13 cellular contexts compared by ENCODE assay signal in genomic region chr19:39132344-39132969, GRCh38. TPM values are rescaled to one million over a fixed set of nuclear protein-coding genes. Genes with fewer than 3 reads are reported as not detected.
DNase-seq lines count a peak whose midpoint lies in the region; ATAC-seq, FAIRE-seq and TF ChIP-seq lines count a peak whose summit lies in the region.
"Had no signal": no experiment of that assay in that cellular context is flagged by ENCODE, and none has a peak within 500 bp of the region (broad histone marks: within the 10 kb centered on the region; RNA-seq: fewer than 3 reads in every experiment).

No MANE protein-coding gene starts in this region.

- peak overlapping the region; percentile 45 for H3K27ac Mint-ChIP-seq in CD4-positive, alpha-beta T cell

- no peaks in the 10 kb centered on the region for H3K23me2 ChIP-seq in H1 (ENCODE audit: low read depth, low read length)

- no peak overlapping the region for H3K14ac ChIP-seq in H1 (ENCODE audit: insufficient read length)

- intact Hi-C loops in CD4-positive, alpha-beta T cell (cut with DNase I, micrococcal nuclease) = no loop called here
- intact Hi-C loops in right cardiac atrium (cut with DNase I) = no loop called here

- H2BK5ac ChIP-seq in H1 (ENCODE audit: low read depth, low read length) = peak overlapping the region; percentile 66

- no peaks in the 10 kb centered on the region for H3K27me3 Mint-ChIP-seq in CD4-positive, alpha-beta T cell

- H3K27ac ChIP-seq in CD4-positive, alpha-beta T cell (ENCODE audit: low read depth, low read length) = no peak overlapping the region
- H3K27ac ChIP-seq in H1 (ENCODE audit: low read depth, low read length) (no peak overlapping the region), parathyroid adenoma (peak overlapping the region; percentile 57), Karpas-422 (ENCODE audit: low read length) (no peak overlapping the region), right cardiac atrium (ENCODE audit: low read length) (no peak overlapping the region)
- H3K27ac ChIP-seq: psoas muscle had no signal

- POLR2A ChIA-PET in CD4-positive, alpha-beta T cell (lab: Charles Lee) = no interaction called here
- POLR2A ChIA-PET in H1 (lab: Charles Lee; ENCODE audit: partially characterized antibody) = interaction anchor here (0.8 to 1.3 kb wide), 3 partner anchors 10 to 164 kb away, joined by 3 to 7 read pairs (median 3); partner anchors contain the start of gene IFNL1

- H4K5ac ChIP-seq in H1 (ENCODE audit: insufficient read length, low read depth, low read length) = no peak overlapping the region

- no peaks in the 10 kb centered on the region for H3K36me3 Mint-ChIP-seq in CD4-positive, alpha-beta T cell (ENCODE audit: low read depth)

- TF ChIP-seq POLR2A in H1 (IDR thresholded peaks at IDR 0.05; ENCODE audit: control extremely low read depth in 1 of 2, low read depth in 2 of 2, low read length in 2 of 2) = no peak

- H3K4me1 Mint-ChIP-seq in CD4-positive, alpha-beta T cell (ENCODE audit: low read depth) = peaks cover 41% of the 10 kb centered on the region

- no peaks in the 10 kb centered on the region for H3K36me3 ChIP-seq in H7 (replicated peaks; ENCODE audit: control insufficient read depth, insufficient read depth, low read length)
- H3K36me3 ChIP-seq in H1 (ENCODE audit: control insufficient read depth in 2 of 4, insufficient read depth in 4 of 4, low read length in 3 of 4) = no peaks in the 10 kb centered on the region
- H3K36me3 ChIP-seq in parathyroid adenoma (ENCODE audit: control insufficient read depth, insufficient read depth, low read length) = no peaks in the 10 kb centered on the region
- no peaks in the 10 kb centered on the region for H3K36me3 ChIP-seq in Karpas-422 (ENCODE audit: insufficient read depth, low read length)

- H3K9me3 ChIP-seq in CD4-positive, alpha-beta T cell (ENCODE audit: control insufficient read depth, low read length) = no peaks in the 10 kb centered on the region
- H3K9me3 ChIP-seq in H1 (ENCODE audit: insufficient read depth in 2 of 2, low read depth in 1 of 2, low read length in 1 of 2) (no peaks in the 10 kb centered on the region), parathyroid adenoma (ENCODE audit: control insufficient read depth, low read length) (no peaks in the 10 kb centered on the region), Karpas-422 (ENCODE audit: low read length) (no peaks in the 10 kb centered on the region), right cardiac atrium (ENCODE audit: control insufficient read depth, low read length) (no peaks in the 10 kb centered on the region)
- H3K9me3 ChIP-seq: psoas muscle, SJCRH30 had no signal

- H4K91ac ChIP-seq in H1 (replicated peaks; ENCODE audit: insufficient read length, low read length) = peak overlapping the region; percentile 58

- H3K4me3 Mint-ChIP-seq in CD4-positive, alpha-beta T cell = peak overlapping the region; percentile 48

- H3K27me3 ChIP-seq in CD4-positive, alpha-beta T cell (ENCODE audit: control insufficient read depth, insufficient read depth, low read length) = no peaks in the 10 kb centered on the region
- H3K27me3 ChIP-seq in H7 (ENCODE audit: control insufficient read depth, insufficient read depth, low read length) (no peaks in the 10 kb centered on the region), H1 (replicated peaks in 1 of 4; ENCODE audit: control insufficient read depth in 3 of 4, extremely low read depth in 1 of 4, insufficient read depth in 3 of 4, low read length in 3 of 4) (no peaks in the 10 kb centered on the region), parathyroid adenoma (ENCODE audit: control insufficient read depth, insufficient read depth, low read length) (no peaks in the 10 kb centered on the region), Karpas-422 (ENCODE audit: low read length) (no peaks in the 10 kb centered on the region), right cardiac atrium (ENCODE audit: control insufficient read depth, insufficient read depth) (no peaks in the 10 kb centered on the region)
- H3K27me3 ChIP-seq: SJCRH30 had no signal

- no peak overlapping the region for H3K56ac ChIP-seq in H1 (replicated peaks; ENCODE audit: insufficient read length, low read depth, low read length)

- H3K4me1 ChIP-seq in H1 (replicated peaks in 1 of 4; ENCODE audit: control insufficient read depth in 3 of 4, insufficient read depth in 4 of 4, low read length in 3 of 4) (peaks cover 5 to 36% (median 29%) of the 10 kb centered on the region in 4 experiments), parathyroid adenoma (peaks cover 52% of the 10 kb centered on the region), Karpas-422 (ENCODE audit: low read length) (peaks cover 6% of the 10 kb centered on the region), right cardiac atrium (ENCODE audit: control insufficient read depth, insufficient read depth, low read length) (peaks cover 5% of the 10 kb centered on the region)

- no peak overlapping the region for H4K8ac ChIP-seq in H1 (ENCODE audit: extremely low read depth, insufficient read depth, low read length)

- no peaks in the 10 kb centered on the region for H3K9me2 ChIP-seq in Karpas-422 (replicated peaks; ENCODE audit: insufficient read depth, low read length)

- H4K20me1 ChIP-seq in H1 (replicated peaks in 1 of 2; ENCODE audit: control insufficient read depth in 1 of 2, insufficient read depth in 2 of 2, low read length in 2 of 2) = peaks cover 14 to 33% of the 10 kb centered on the region in 2 experiments
- H4K20me1 ChIP-seq in Karpas-422 (ENCODE audit: insufficient read depth, low read depth, low read length) = peaks cover 25% of the 10 kb centered on the region; the same call in 1 of the 2 replicates

- H2BK20ac ChIP-seq in H1 (ENCODE audit: low read length) = 0 out of 2 replicates have a peak overlapping the region, but pooled peaks have one; percentile 66

- TF ChIP-seq RAD21 in H1 (IDR thresholded peaks at IDR 0.05 in 1 of 2, conservative IDR thresholded peaks at IDR 0.05 in 1 of 2; ENCODE audit: low read depth in 2 of 2, low read length in 2 of 2) = no peak

- H2BK15ac ChIP-seq in H1 (ENCODE audit: low read length) = peak overlapping the region; percentile 89

- H3K23ac ChIP-seq in H1 (ENCODE audit: insufficient read length) = no peak overlapping the region

- no peak for FAIRE-seq in H1 (lab: Jason Lieb, UNC)

- DNase-seq in CD4-positive, alpha-beta T cell = no peak
- DNase-seq in H7 (peak; percentile 44), H1 (ENCODE audit: low read depth in 1 of 2, low spot score in 2 of 2) (no peak), Karpas-422 (no peak), NOMO-1 treated with dmso at 0.1 percent for 144 hours (lab: John Stamatoyannopoulos, UW; ENCODE audit: unreplicated experiment) (no peak), right cardiac atrium (no peak)
- DNase-seq: psoas muscle had no signal

- H2BK12ac ChIP-seq in H1 (ENCODE audit: low read depth, low read length) = peak overlapping the region; percentile 77; the same call in 1 of the 2 replicates

- H3K18ac ChIP-seq in H1 (ENCODE audit: extremely low read depth, low read length) = no peak overlapping the region; the same call in 1 of the 2 replicates

- H3K9me3 Mint-ChIP-seq in CD4-positive, alpha-beta T cell = no peaks in the 10 kb centered on the region

- H3K4ac ChIP-seq in H1 (replicated peaks; ENCODE audit: insufficient read length, low read depth, low read length) = no peak overlapping the region

- H2AK5ac ChIP-seq in H1 (ENCODE audit: low read depth, low read length) = peak overlapping the region; percentile 66; the same call in 1 of the 2 replicates

- no peak for TF ChIP-seq EP300 in H1 (IDR thresholded peaks at IDR 0.05; ENCODE audit: borderline replicate concordance in 1 of 2, low read depth in 2 of 2, low read length in 2 of 2)

- 91% methylated on average over 20 of the region's 20 CpGs; no CpG with 5 or more reads in 1 of the 2 experiments for WGBS in H1 (ENCODE audit: extremely low coverage in 1 of 2, insufficient coverage in 1 of 2, insufficient read length in 1 of 2, insufficient replicate concordance in 2 of 2, low coverage in 1 of 2, low lambda C conversion rate in 2 of 2, missing lambda C conversion rate in 1 of 2), 2 experiments
- 66% methylated on average over 20 of the region's 20 CpGs for WGBS in right cardiac atrium

- H3K79me1 ChIP-seq in H1 (ENCODE audit: low read depth, low read length) = peaks cover 29% of the 10 kb centered on the region

- ATAC-seq in CD4-positive, alpha-beta T cell (ENCODE audit: poor library complexity) = no peak
- ATAC-seq in HG03135 (IDR thresholded peaks at IDR 0.05; ENCODE audit: unreplicated experiment) = no peak
- ATAC-seq in right cardiac atrium = no peak

- H3K4me2 ChIP-seq in H1 (ENCODE audit: insufficient read depth in 1 of 2, low read depth in 2 of 2, low read length in 2 of 2) = no peak overlapping the region
- H3K4me2 ChIP-seq in parathyroid adenoma (ENCODE audit: low read length) = peak overlapping the region; percentile 55
- H3K4me2 ChIP-seq in Karpas-422 (ENCODE audit: low read depth, low read length, poor library complexity, severe bottlenecking) = no peak overlapping the region

- no peak for TF ChIP-seq CTCF in CD4-positive, alpha-beta T cell (IDR thresholded peaks at IDR 0.05)
- TF ChIP-seq CTCF in H1 (IDR thresholded peaks at IDR 0.05; ENCODE audit: control extremely low read depth in 1 of 3, insufficient read depth in 1 of 3, low read depth in 1 of 3, low read length in 3 of 3) = no peak
- no peak for TF ChIP-seq CTCF in parathyroid adenoma (IDR thresholded peaks at IDR 0.05)

- H3K9ac ChIP-seq in H1 (replicated peaks in 1 of 4; ENCODE audit: extremely low read depth in 1 of 4, low read depth in 3 of 4, low read length in 3 of 4) = no peak overlapping the region
- H3K9ac ChIP-seq in parathyroid adenoma = no peak overlapping the region
- H3K9ac ChIP-seq in Karpas-422 (ENCODE audit: low read length) = no peak overlapping the region

- H3K4me3 ChIP-seq in H7 (ENCODE audit: insufficient read depth, low read depth, low read length) (no peak overlapping the region), H1 (ENCODE audit: extremely low read depth in 1 of 4, insufficient read depth in 2 of 4, low read depth in 3 of 4, low read length in 4 of 4) (no peak overlapping the region), parathyroid adenoma (ENCODE audit: low read depth, low read length) (peak overlapping the region; percentile 33), Karpas-422 (ENCODE audit: low read length) (no peak overlapping the region), right cardiac atrium (ENCODE audit: low read length) (no peak overlapping the region)
- H3K4me3 ChIP-seq: psoas muscle, SJCRH30 had no signal

- CTCF ChIA-PET in CD4-positive, alpha-beta T cell (lab: Charles Lee) = interaction anchor here (1.4 kb wide), 1 partner anchor 10 kb away, joined by 4 read pairs; no protein-coding TSS in a partner anchor
- CTCF ChIA-PET in H1 (lab: Charles Lee; ENCODE audit: partially characterized antibody) = interaction anchor here (0.5 to 1.8 kb wide), 12 partner anchors 13 to 195 kb away, joined by 3 to 9 read pairs (median 4); no protein-coding TSS in a partner anchor

- no peak overlapping the region for H2AFZ ChIP-seq in H1 (ENCODE audit: low read length)
- H2AFZ ChIP-seq in parathyroid adenoma = no peak overlapping the region
- no peak overlapping the region for H2AFZ ChIP-seq in Karpas-422 (ENCODE audit: low read length)

- H3K79me2 ChIP-seq in H1 (ENCODE audit: control insufficient read depth in 1 of 2, insufficient read depth in 2 of 2, low read length in 2 of 2) (peaks cover 12 to 97% of the 10 kb centered on the region in 2 experiments), parathyroid adenoma (peaks cover 83% of the 10 kb centered on the region), Karpas-422 (ENCODE audit: low read length) (no peaks in the 10 kb centered on the region)

- no peak overlapping the region for H2BK120ac ChIP-seq in H1 (replicated peaks; ENCODE audit: low read depth, low read length)

RNA-seq across cellular contexts. Expression of gene PAK4, which starts 6.9 kb away (rescaled TPM):
- total RNA-seq in CD4-positive, alpha-beta T cell = 1 to 10 TPM; 2.7 to 6.3 TPM
- total RNA-seq in H7 (2014; rRNA removed; shearing (Covaris generic)) = 14.0 and 15.6 TPM in 2 replicates
- 64.4 and 67.6 TPM in 2 replicates for total RNA-seq in H1 (2021; fragmentation: NEBNext Ultra II Directional; extraction: Animal tissue kit (Norgen Biotek cat#: 25700))
- polyA plus RNA-seq in H1 (2011; rRNA removed) (50.7 and 107 TPM in 2 replicates), right cardiac atrium (15.1 TPM)
- polyA plus RNA-seq in H1 (2011; cell fraction: cytosol; rRNA removed) = 55.5 TPM
- 89.7 TPM for polyA plus RNA-seq in H1 (2011; cell fraction: nucleus; rRNA removed)
- 40.5 to 57.3 TPM (median 53.1 TPM) in 4 replicates for polyA plus RNA-seq in H1 (2012, experiment 1 of 2)
- 64.2 TPM for polyA plus RNA-seq in H1 (2012, experiment 2 of 2)
- polyA plus RNA-seq in H1 (2013, experiment 1 of 2) = 47.5 TPM
- 47.5 TPM for polyA plus RNA-seq in H1 (2013, experiment 2 of 2)
- 17.7 and 25.9 TPM in 2 replicates for polyA minus RNA-seq in H1 (2011; rRNA and poly(A)+ RNA removed)
- polyA minus RNA-seq in H1 (2011; cell fraction: cytosol; rRNA and poly(A)+ RNA removed) = 39.9 TPM
- polyA minus RNA-seq in H1 (2011; cell fraction: nucleus; rRNA and poly(A)+ RNA removed) = 22.8 TPM
- 1.7 and 1.9 TPM in 2 replicates for total RNA-seq in Karpas-422 (2014; rRNA removed; shearing (Covaris generic); ENCODE audit: low replicate concordance)
- total RNA-seq in right cardiac atrium = 10 to 100 TPM; 19.9 to 24.4 (median 21.7) TPM

RNA-seq across cellular contexts. Expression of gene ACP7, which starts 48.3 kb away (rescaled TPM):
- total RNA-seq in CD4-positive, alpha-beta T cell = not detected
- 0.14 TPM in 1 of 2 replicates, not detected in the other for total RNA-seq in H7 (2014; rRNA removed; shearing (Covaris generic))
- total RNA-seq in H1 (2021; fragmentation: NEBNext Ultra II Directional; extraction: Animal tissue kit (Norgen Biotek cat#: 25700)) = 0.50 and 0.98 TPM in 2 replicates
- polyA plus RNA-seq in H1 (2011; rRNA removed) (0.27 and 0.58 TPM in 2 replicates), right cardiac atrium (not detected)
- 0.36 TPM for polyA plus RNA-seq in H1 (2011; cell fraction: cytosol; rRNA removed)
- polyA plus RNA-seq in H1 (2011; cell fraction: nucleus; rRNA removed) = 0.83 TPM
- 0.55 to 0.78 TPM (median 0.67 TPM) in 4 replicates for polyA plus RNA-seq in H1 (2012, experiment 1 of 2)
- 0.45 TPM for polyA plus RNA-seq in H1 (2012, experiment 2 of 2)
- polyA plus RNA-seq in H1 (2013, experiment 1 of 2) = 0.30 TPM
- 0.29 TPM for polyA plus RNA-seq in H1 (2013, experiment 2 of 2)
- polyA minus RNA-seq in H1 (2011; rRNA and poly(A)+ RNA removed) = 0.19 and 0.76 TPM in 2 replicates
- polyA minus RNA-seq in H1 (2011; cell fraction: cytosol; rRNA and poly(A)+ RNA removed) = not detected
- 0.70 TPM for polyA minus RNA-seq in H1 (2011; cell fraction: nucleus; rRNA and poly(A)+ RNA removed)
- total RNA-seq in Karpas-422 (2014; rRNA removed; shearing (Covaris generic); ENCODE audit: low replicate concordance) = not detected in 2 replicates
- not detected for total RNA-seq in right cardiac atrium
- total RNA-seq: fibroblast of villous mesenchyme, mononuclear cell, psoas muscle, SJCRH30 had no signal
- polyA plus RNA-seq: BJ had no signal
